ENCODE assay signal across 11 cellular contexts in the genomic region with DNA sequence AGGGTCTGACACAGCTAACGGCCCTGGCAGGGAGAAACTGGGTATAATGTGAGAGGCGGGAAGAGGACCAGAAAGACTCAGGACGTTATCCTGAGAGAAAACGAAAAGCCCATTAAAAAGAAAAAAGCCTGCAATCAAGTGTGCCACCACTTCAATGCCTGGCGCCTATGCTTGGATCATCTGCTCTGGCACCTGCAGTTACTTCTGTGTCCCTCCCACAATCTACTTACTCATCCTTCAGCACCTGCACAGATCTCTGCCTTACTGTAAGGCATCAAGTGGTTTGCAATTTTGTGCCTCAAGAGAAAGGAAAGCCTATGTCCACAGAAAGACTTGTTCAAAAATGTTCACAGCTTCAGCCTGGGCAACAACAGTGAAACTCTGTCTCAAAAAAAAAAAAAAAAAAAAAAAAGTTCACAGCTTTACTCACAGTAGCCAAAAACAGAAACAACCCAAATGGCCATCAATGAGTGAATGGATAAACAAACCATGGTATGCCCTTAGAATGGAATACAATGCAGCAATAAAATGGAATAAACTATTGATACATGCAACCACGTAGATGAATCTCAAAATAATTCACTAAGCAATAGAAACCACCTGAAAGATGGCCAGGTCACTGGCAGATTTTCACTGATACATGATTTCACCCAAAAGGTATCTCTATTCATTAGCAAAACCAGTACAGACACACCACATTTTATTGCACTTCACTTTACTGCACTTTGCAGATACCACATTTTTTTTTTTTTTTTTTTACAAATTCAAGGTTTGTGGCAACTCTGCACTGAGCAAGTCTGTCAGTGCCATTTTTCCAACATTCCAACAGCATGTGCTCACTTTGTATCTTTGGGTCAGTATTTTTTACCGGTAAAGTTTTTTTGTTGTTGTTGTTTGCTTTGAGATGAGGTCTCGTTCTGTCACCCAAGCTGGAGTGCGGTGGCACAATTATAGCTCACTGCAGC. TPM values are rescaled to one million over a fixed set of nuclear protein-coding genes. Genes with fewer than 3 reads are reported as not detected.
DNase-seq lines count a peak whose midpoint lies in the region; ATAC-seq and TF ChIP-seq lines count a peak whose summit lies in the region.
"Had no signal": no experiment of that assay in that cellular context is flagged by ENCODE, and none has a peak within 500 bp of the region (broad histone marks: within the 10 kb centered on the region; RNA-seq: fewer than 3 reads in every experiment).

No MANE protein-coding gene starts in this region.

- no peaks in the 10 kb centered on the region for H3K27me3 ChIP-seq in testis
- H3K27me3 ChIP-seq: sigmoid colon, upper lobe of right lung had no signal

- no peak overlapping the region for H3K27ac ChIP-seq in testis
- H3K27ac ChIP-seq: sigmoid colon, upper lobe of right lung had no signal

- H3K36me3 ChIP-seq in testis (ENCODE audit: low read depth, missing control alignments), result no peaks in the 10 kb centered on the region
- H3K36me3 ChIP-seq: upper lobe of right lung had no signal

- intact Hi-C loops in left colon (cut with DNase I, micrococcal nuclease), result no loop called here
- intact Hi-C loops in testis (cut with DNase I; ENCODE audit: low total_unique reads), result no loop called here

- peak; percentile 22 for DNase-seq in GM12865 (ENCODE audit: low read depth)
- DNase-seq in NCI-H1417 (lab: John Stamatoyannopoulos, UW), result peak; percentile 26 to 72 (median 67)
- peak; percentile 92 for DNase-seq in RPMI8226
- no peak for DNase-seq in left colon
- DNase-seq in testis, result no peak
- DNase-seq in NCI-H524 (lab: John Stamatoyannopoulos, UW), result no peak
- DNase-seq: H9, sigmoid colon, upper lobe of right lung had no signal

- no peaks in the 10 kb centered on the region for H3K9me3 ChIP-seq in testis
- H3K9me3 ChIP-seq: sigmoid colon, upper lobe of right lung had no signal

- no peak for TF ChIP-seq POLR2A in testis (IDR thresholded peaks at IDR 0.05)

- WGBS in testis, 2 donors, result 92% methylated on average over 9 of the region's 9 CpGs

- TF ChIP-seq CTCF in GM12865 (IDR thresholded peaks at IDR 0.05; ENCODE audit: insufficient read depth, low read depth, low read length, missing control alignments) (no peak), testis (IDR thresholded peaks at IDR 0.05) (no peak)

- ATAC-seq in left colon (peak; percentile 42), HG02970 (IDR thresholded peaks at IDR 0.05; ENCODE audit: low FRiP score, unreplicated experiment) (no peak)
- ATAC-seq: Panc1, upper lobe of right lung had no signal

- peaks cover 5% of the 10 kb centered on the region for H3K4me1 ChIP-seq in testis
- H3K4me1 ChIP-seq: sigmoid colon, upper lobe of right lung had no signal

- H3K4me3 ChIP-seq in GM12865 (ENCODE audit: low read depth, low read length) (no peak overlapping the region), testis (no peak overlapping the region)
- H3K4me3 ChIP-seq: sigmoid colon, upper lobe of right lung had no signal

RNA-seq across cellular contexts. Expression of a gene that starts 48.6 kb away (rescaled TPM):
- total RNA-seq in left colon, result 10 to 100 TPM; 42.4 to 76.1 TPM
- total RNA-seq in testis, result 10 to 100 TPM; 47.5 to 51.5 TPM
- 40.8 TPM for polyA plus RNA-seq in testis (ENCODE audit: insufficient read depth, low read depth, low replicate concordance)

Comparison
In these comparisons a context has a peak if more than half of its experiments do, and no peak if none do; other contexts are left out.
1. DNase-seq: peak in GM12865 (single experiment), NCI-H1417 (3 of 3) and RPMI8226 (single experiment); none in left colon (0 of 2), testis (single experiment) and NCI-H524 (0 of 2).